Comparison of ENCODE assay signal across 1 cellular context in the genomic region with DNA sequence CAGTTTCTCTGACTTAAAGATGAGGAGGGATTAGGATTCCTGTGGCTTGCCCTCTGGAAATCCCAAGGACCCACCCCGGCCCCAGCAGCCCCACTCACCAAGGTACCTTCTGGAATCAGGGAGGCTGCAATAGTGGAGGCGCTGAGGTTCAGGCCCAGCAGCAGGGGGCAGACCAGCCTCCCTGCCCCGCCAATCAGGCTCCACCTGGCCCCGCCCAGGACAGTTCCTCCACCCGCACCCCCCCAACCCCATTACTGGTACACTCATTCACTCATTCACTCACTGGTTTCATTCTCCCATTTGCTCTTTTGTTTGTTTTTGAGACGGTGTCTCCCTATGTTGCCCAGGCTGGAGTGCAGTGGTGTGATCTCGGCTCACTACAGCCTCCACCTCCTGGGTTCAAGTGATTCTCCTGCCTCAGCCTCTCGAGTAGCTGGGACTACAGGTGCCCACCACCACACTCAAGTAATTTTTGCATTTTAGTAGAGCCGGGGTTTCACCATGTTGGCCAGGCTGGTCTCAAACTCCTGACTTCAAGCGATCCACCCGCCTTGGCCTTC.
TF ChIP-seq lines count a peak whose summit lies in the region.

No MANE protein-coding gene starts in this region.

TF ChIP-seq in GM12878, 131 proteins besides CTCF, POLR2A, EP300 and RAD21:
- TF ChIP-seq, protein P1, sequence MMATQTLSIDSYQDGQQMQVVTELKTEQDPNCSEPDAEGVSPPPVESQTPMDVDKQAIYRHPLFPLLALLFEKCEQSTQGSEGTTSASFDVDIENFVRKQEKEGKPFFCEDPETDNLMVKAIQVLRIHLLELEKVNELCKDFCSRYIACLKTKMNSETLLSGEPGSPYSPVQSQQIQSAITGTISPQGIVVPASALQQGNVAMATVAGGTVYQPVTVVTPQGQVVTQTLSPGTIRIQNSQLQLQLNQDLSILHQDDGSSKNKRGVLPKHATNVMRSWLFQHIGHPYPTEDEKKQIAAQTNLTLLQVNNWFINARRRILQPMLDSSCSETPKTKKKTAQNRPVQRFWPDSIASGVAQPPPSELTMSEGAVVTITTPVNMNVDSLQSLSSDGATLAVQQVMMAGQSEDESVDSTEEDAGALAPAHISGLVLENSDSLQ (IDR thresholded peaks at IDR 0.05), result peak; percentile 63
